ENCODE assay signal across 22 cellular contexts in the genomic region with DNA sequence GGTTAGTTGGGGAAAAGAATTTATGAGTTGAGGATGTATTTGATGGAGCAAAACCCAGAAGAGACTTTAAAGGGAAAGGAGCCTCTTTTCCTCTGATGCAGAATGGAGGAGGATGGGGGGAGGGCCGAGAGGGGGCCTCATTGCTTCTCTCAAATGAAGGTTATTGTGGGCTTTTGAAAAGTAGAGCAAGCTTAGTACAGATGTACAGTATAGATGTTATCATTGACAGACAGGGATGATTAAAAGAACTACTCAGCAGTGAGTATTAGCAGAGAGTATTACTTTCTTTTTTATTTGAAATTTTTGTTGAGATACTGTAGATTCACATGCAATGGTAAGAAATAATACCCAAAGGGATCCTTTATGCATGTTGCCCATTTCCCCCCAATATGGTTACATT.
DNase-seq lines count a peak whose midpoint lies in the region; ATAC-seq and TF ChIP-seq lines count a peak whose summit lies in the region.
"Had no signal": no experiment of that assay in that cellular context is flagged by ENCODE, and none has a peak within 500 bp of the region (broad histone marks: within the 10 kb centered on the region; RNA-seq: fewer than 3 reads in every experiment).

No MANE protein-coding gene starts in this region.

- H3F3A ChIP-seq in GM23248 (ENCODE audit: insufficient read depth) (peaks cover 57% of the 10 kb centered on the region), SK-N-SH (replicated peaks; ENCODE audit: insufficient read depth) (peaks cover 34% of the 10 kb centered on the region), PC-3 (ENCODE audit: low read length, unreplicated experiment) (no peaks in the 10 kb centered on the region)

- peaks cover 72% of the 10 kb centered on the region for H3K4me1 ChIP-seq in GM23248 (ENCODE audit: insufficient read depth)
- H3K4me1 ChIP-seq in SK-N-SH (ENCODE audit: control insufficient read depth in 1 of 2, insufficient read depth in 2 of 2, low read depth in 1 of 2, low read length in 1 of 2) = peaks cover 39 to 56% of the 10 kb centered on the region in 2 experiments
- peaks cover 64% of the 10 kb centered on the region for H3K4me1 ChIP-seq in osteoblast (ENCODE audit: insufficient read depth, low read length)
- H3K4me1 ChIP-seq in skeletal muscle satellite cell (ENCODE audit: control insufficient read depth, insufficient read depth, low read length) = peaks cover 82% of the 10 kb centered on the region
- H3K4me1 ChIP-seq in PC-3 (ENCODE audit: insufficient read depth, low read length) = peaks cover 42% of the 10 kb centered on the region

- TF ChIP-seq CTCF in SK-N-SH (IDR thresholded peaks at IDR 0.05) (no peak), osteoblast (IDR thresholded peaks at IDR 0.05; ENCODE audit: extremely low read depth, low read depth, low read length) (no peak), PC-3 (conservative IDR thresholded peaks at IDR 0.05; ENCODE audit: low read depth, low read length) (no peak)

- H2AFZ ChIP-seq in GM23248 = no peak overlapping the region
- no peak overlapping the region for H2AFZ ChIP-seq in SK-N-SH (ENCODE audit: low read depth)
- no peak overlapping the region for H2AFZ ChIP-seq in osteoblast (ENCODE audit: low read length)
- H2AFZ ChIP-seq in PC-3 (ENCODE audit: low read length) = no peak overlapping the region

- H3K36me3 ChIP-seq in GM23248 (ENCODE audit: low read depth) (no peaks in the 10 kb centered on the region), SK-N-SH (replicated peaks in 1 of 2; ENCODE audit: control insufficient read depth in 1 of 2, insufficient read depth in 2 of 2, low read length in 1 of 2) (no peaks in the 10 kb centered on the region), osteoblast (ENCODE audit: insufficient read depth, low read length) (no peaks in the 10 kb centered on the region), skeletal muscle satellite cell (ENCODE audit: insufficient read depth, low read length) (peaks cover 8% of the 10 kb centered on the region), PC-3 (ENCODE audit: low read depth, low read length) (0 out of 2 replicates have a peak, but pooled peaks cover 6% of the 10 kb centered on the region)
- H3K36me3 ChIP-seq: HAP-1 had no signal

- peaks cover 100% of the 10 kb centered on the region for H3K79me2 ChIP-seq in GM23248 (ENCODE audit: insufficient read depth)
- peaks cover 99% of the 10 kb centered on the region for H3K79me2 ChIP-seq in SK-N-SH (ENCODE audit: insufficient read depth)
- peaks cover 97% of the 10 kb centered on the region for H3K79me2 ChIP-seq in osteoblast (ENCODE audit: insufficient read depth, low read length)
- peaks cover 90% of the 10 kb centered on the region for H3K79me2 ChIP-seq in PC-3 (ENCODE audit: low read length)

- H3K4me3 ChIP-seq in GM23248 (no peak overlapping the region), SK-N-SH (ENCODE audit: low read depth in 2 of 2, low read length in 1 of 2) (no peak overlapping the region), osteoblast (ENCODE audit: insufficient read depth, low read length) (no peak overlapping the region), skeletal muscle satellite cell (ENCODE audit: low read length) (no peak overlapping the region), PC-3 (ENCODE audit: low read length) (no peak overlapping the region)
- H3K4me3 ChIP-seq: HAP-1 had no signal

- BruUV-seq in PC-3 (replicated peaks; lab: Mats Ljungman, UMichigan) = no TSS peak

- intact Hi-C loops in PC-3 (cut with micrococcal nuclease) = loop anchor here (5.0 kb wide), 1 partner anchor 80 kb away; no protein-coding TSS in a partner anchor

- 64 to 67% methylated on average over 1 of the region's 1 CpG for WGBS in GM23248 (ENCODE audit: low coverage in 1 of 2, low lambda C conversion rate in 2 of 2, missing lambda C conversion rate in 2 of 2), 2 experiments
- WGBS in SK-N-SH (ENCODE audit: low lambda C conversion rate) = 79% methylated on average over 1 of the region's 1 CpG

- no peak for TF ChIP-seq RAD21 in SK-N-SH (IDR thresholded peaks at IDR 0.05; ENCODE audit: low read length)

- CTCF ChIA-PET in SK-N-SH (lab: Yijun Ruan, JAX) (no interaction called here), PC-3 (lab: Charles Lee) (no interaction called here)

- H3K4me2 ChIP-seq in GM23248 (ENCODE audit: unreplicated experiment) = peak overlapping the region; percentile 42
- H3K4me2 ChIP-seq in SK-N-SH = peak overlapping the region; percentile 31
- H3K4me2 ChIP-seq in osteoblast (ENCODE audit: insufficient read depth, low read length) = no peak overlapping the region
- H3K4me2 ChIP-seq in skeletal muscle satellite cell (ENCODE audit: low read length) = peak overlapping the region; percentile 0
- no peak overlapping the region for H3K4me2 ChIP-seq in PC-3 (ENCODE audit: low read length)

- no peak for TF ChIP-seq EP300 in SK-N-SH (IDR thresholded peaks at IDR 0.05; ENCODE audit: borderline replicate concordance in 1 of 2, low read depth in 1 of 2, low read length in 1 of 2)

- no peak for DNase-seq in GM23248
- no peak for DNase-seq in SK-N-SH
- no peak for DNase-seq in osteoblast (ENCODE audit: insufficient read length, low spot score, missing footprints)
- no peak for DNase-seq in DMS 273 (lab: John Stamatoyannopoulos, UW; ENCODE audit: unreplicated experiment)
- DNase-seq in PC-3 = no peak
- DNase-seq in HuH-7 (ENCODE audit: low spot score) = no peak
- DNase-seq: CD8-positive, alpha-beta T cell; GOT3; Karpas-422; NCI-H1092; NCI-H1417 treated with DMSO at 0.1 percent for 48 hours; NCI-H1694 treated with DMSO at 0.1 percent for 48 hours; NCI-H2081; NCI-H345; NCI-H510A treated with DMSO at 0.1 percent for 48 hours; NCI-H774; RPMI8226; SHP77 had no signal

- no peaks in the 10 kb centered on the region for H3K9me3 ChIP-seq in GM23248 (ENCODE audit: low read depth)
- H3K9me3 ChIP-seq in SK-N-SH = no peaks in the 10 kb centered on the region
- H3K9me3 ChIP-seq in osteoblast (ENCODE audit: low read depth, low read length) = no peaks in the 10 kb centered on the region
- H3K9me3 ChIP-seq in skeletal muscle satellite cell (replicated peaks; ENCODE audit: low read length) = no peaks in the 10 kb centered on the region
- no peaks in the 10 kb centered on the region for H3K9me3 ChIP-seq in PC-3 (ENCODE audit: low read length)
- H3K9me3 ChIP-seq: HAP-1 had no signal

- H4K20me1 ChIP-seq in GM23248 (ENCODE audit: insufficient read depth) = peaks cover 17% of the 10 kb centered on the region
- peaks cover 36% of the 10 kb centered on the region for H4K20me1 ChIP-seq in SK-N-SH (ENCODE audit: insufficient read depth)
- peaks cover 15% of the 10 kb centered on the region for H4K20me1 ChIP-seq in osteoblast (ENCODE audit: insufficient read depth, low read length)
- H4K20me1 ChIP-seq in PC-3 (ENCODE audit: low read length) = no peaks in the 10 kb centered on the region

- H3K27ac ChIP-seq in GM23248 (peak overlapping the region; percentile 71), SK-N-SH (ENCODE audit: low read depth in 2 of 2, low read length in 1 of 2) (peak overlapping the region; percentile 16 to 90; a peak in 3 of 4 replicates), osteoblast (ENCODE audit: low read depth, low read length) (peak overlapping the region; percentile 88), PC-3 (ENCODE audit: low read length) (no peak overlapping the region)
- H3K27ac ChIP-seq: C4-2B had no signal

- POLR2A ChIA-PET in SK-N-SH (lab: Yijun Ruan, JAX) = no interaction called here
- POLR2A ChIA-PET in PC-3 (lab: Charles Lee; ENCODE audit: unreplicated experiment) = no interaction called here

- H3K9ac ChIP-seq in GM23248 (no peak overlapping the region), SK-N-SH (no peak overlapping the region), skeletal muscle satellite cell (ENCODE audit: low read depth, low read length) (no peak overlapping the region), PC-3 (ENCODE audit: low read length) (no peak overlapping the region)

- H3K27me3 ChIP-seq in GM23248 (replicated peaks; ENCODE audit: insufficient read depth) (no peaks in the 10 kb centered on the region), SK-N-SH (ENCODE audit: insufficient read depth) (no peaks in the 10 kb centered on the region), osteoblast (ENCODE audit: insufficient read depth, low read length) (no peaks in the 10 kb centered on the region), skeletal muscle satellite cell (ENCODE audit: control insufficient read depth, insufficient read depth, low read length) (no peaks in the 10 kb centered on the region), PC-3 (ENCODE audit: low read length) (no peaks in the 10 kb centered on the region)

- no peak for ATAC-seq in GM19455 (IDR thresholded peaks at IDR 0.05; ENCODE audit: unreplicated experiment)
- no peak for ATAC-seq in PC-3
- ATAC-seq: CD8-positive, alpha-beta T cell had no signal

- in situ Hi-C loops in GM23248 (cut with MboI) = no loop called here

- no peaks in the 10 kb centered on the region for H3K9me2 ChIP-seq in GM23248 (ENCODE audit: insufficient read depth)
- H3K9me2 ChIP-seq in SK-N-SH = no peaks in the 10 kb centered on the region
- no peaks in the 10 kb centered on the region for H3K9me2 ChIP-seq in PC-3 (replicated peaks; ENCODE audit: low read length)

TF ChIP-seq in SK-N-SH, 30 proteins besides CTCF, POLR2A, EP300 and RAD21:
- TF ChIP-seq RCOR1 (IDR thresholded peaks at IDR 0.05; ENCODE audit: low read length) = no peak
- TF ChIP-seq, protein P1, sequence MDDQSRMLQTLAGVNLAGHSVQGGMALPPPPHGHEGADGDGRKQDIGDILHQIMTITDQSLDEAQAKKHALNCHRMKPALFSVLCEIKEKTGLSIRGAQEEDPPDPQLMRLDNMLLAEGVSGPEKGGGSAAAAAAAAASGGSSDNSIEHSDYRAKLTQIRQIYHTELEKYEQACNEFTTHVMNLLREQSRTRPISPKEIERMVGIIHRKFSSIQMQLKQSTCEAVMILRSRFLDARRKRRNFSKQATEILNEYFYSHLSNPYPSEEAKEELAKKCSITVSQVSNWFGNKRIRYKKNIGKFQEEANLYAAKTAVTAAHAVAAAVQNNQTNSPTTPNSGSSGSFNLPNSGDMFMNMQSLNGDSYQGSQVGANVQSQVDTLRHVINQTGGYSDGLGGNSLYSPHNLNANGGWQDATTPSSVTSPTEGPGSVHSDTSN (IDR thresholded peaks at IDR 0.05) = peak; percentile 28; the same call in 1 of the 2 replicates
TF ChIP-seq in SK-N-SH: peak in this region for 1.

Comparison
In these comparisons a context has a peak if more than half of its experiments do, and no peak if none do; other contexts are left out.
1. H3K4me2 ChIP-seq: peak in GM23248 (single experiment), SK-N-SH (single experiment) and skeletal muscle satellite cell (single experiment); none in osteoblast (single experiment) and PC-3 (single experiment).